ENCODE assay signal across 9 cellular contexts in the genomic region with DNA sequence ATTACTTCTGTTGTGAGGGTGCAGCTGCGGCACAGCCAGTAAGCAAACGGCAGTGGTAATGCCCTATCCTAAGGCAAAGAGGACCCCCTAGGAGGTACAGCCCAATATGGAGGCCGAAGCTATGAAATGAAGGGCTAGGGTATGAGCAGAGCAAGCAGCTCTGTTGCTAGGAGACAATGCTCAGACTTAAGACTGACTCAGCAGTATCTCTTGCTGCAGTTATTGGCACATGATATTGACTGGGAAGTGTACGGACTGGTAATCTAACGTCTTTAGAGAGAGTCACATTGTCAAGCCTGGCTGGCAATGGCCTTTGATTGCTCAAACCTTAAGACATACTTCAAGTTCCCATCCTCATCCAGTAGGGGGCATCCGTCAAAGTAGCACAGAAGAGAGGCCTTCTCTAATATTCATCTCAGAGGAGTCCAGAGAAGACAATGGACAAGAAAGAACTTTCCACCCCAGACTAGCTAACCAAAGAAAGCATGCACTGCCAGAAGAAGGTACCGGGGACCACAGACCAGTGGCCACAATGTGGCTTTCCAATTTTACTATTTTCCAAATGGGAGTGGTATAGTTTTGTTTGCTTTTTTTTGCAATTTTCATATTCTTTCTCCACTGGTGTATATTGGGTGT. TPM values are rescaled to one million over a fixed set of nuclear protein-coding genes. Genes with fewer than 3 reads are reported as not detected.
DNase-seq lines count a peak whose midpoint lies in the region; ATAC-seq and TF ChIP-seq lines count a peak whose summit lies in the region.
"Had no signal": no experiment of that assay in that cellular context is flagged by ENCODE, and none has a peak within 500 bp of the region (broad histone marks: within the 10 kb centered on the region; RNA-seq: fewer than 3 reads in every experiment).

No MANE protein-coding gene starts in this region.

- intact Hi-C loops in breast epithelium (cut with DNase I; ENCODE audit: low total_unique reads), result no loop called here

- H3K36me3 ChIP-seq in breast epithelium (no peaks in the 10 kb centered on the region), H7 (replicated peaks; ENCODE audit: control insufficient read depth, insufficient read depth, low read length) (no peaks in the 10 kb centered on the region)
- H3K36me3 ChIP-seq: thoracic aorta had no signal

- H3K4me3 ChIP-seq in GM12864 (ENCODE audit: low read depth, low read length), result no peak overlapping the region
- H3K4me3 ChIP-seq in breast epithelium, result no peak overlapping the region
- no peak overlapping the region for H3K4me3 ChIP-seq in H7 (ENCODE audit: insufficient read depth, low read depth, low read length)
- H3K4me3 ChIP-seq: thoracic aorta had no signal

- ATAC-seq in GM21786 (IDR thresholded peaks at IDR 0.05; ENCODE audit: unreplicated experiment), result no peak

- peak; percentile 76 for TF ChIP-seq CTCF in GM12864 (IDR thresholded peaks at IDR 0.05; ENCODE audit: low read depth, low read length, missing control alignments)
- peak in 2 of 3 donors; percentile 21 to 33 for TF ChIP-seq CTCF in breast epithelium (IDR thresholded peaks at IDR 0.05)

- DNase-seq in AG08396 (ENCODE audit: low spot score) (peak; percentile 53), GM12864 (ENCODE audit: low read depth) (peak; percentile 19), NCI-H69 (lab: John Stamatoyannopoulos, UW) (peak; percentile 70), breast epithelium (ENCODE audit: low spot score in 2 of 2) (no peak), lung microvascular endothelial cell (ENCODE audit: low read depth in 2 of 2) (peak; percentile 59 to 79), H7 (no peak), cerebellum (ENCODE audit: low spot score) (no peak)

- H3K27me3 ChIP-seq in breast epithelium (no peaks in the 10 kb centered on the region), H7 (ENCODE audit: control insufficient read depth, insufficient read depth, low read length) (no peaks in the 10 kb centered on the region)

- no peaks in the 10 kb centered on the region for H3K4me1 ChIP-seq in breast epithelium

- no peak for TF ChIP-seq POLR2A in breast epithelium (IDR thresholded peaks at IDR 0.05)

- H3K27ac ChIP-seq in breast epithelium, result no peak overlapping the region
- H3K27ac ChIP-seq: thoracic aorta had no signal

- H3K9me3 ChIP-seq in breast epithelium, result no peaks in the 10 kb centered on the region
- H3K9me3 ChIP-seq: thoracic aorta had no signal

RNA-seq across cellular contexts. Expression of gene LRFN2, which starts 37.0 kb away (rescaled TPM):
- total RNA-seq in breast epithelium (not detected), lung microvascular endothelial cell (not detected in 2 replicates), cerebellum (5.4 TPM)
- total RNA-seq in H7 (2014; rRNA removed; shearing (Covaris generic)), result 0.11 and 0.28 TPM in 2 replicates
- total RNA-seq: thoracic aorta had no signal

Comparison
In these comparisons a context has a peak if more than half of its experiments do, and no peak if none do; other contexts are left out.
1. DNase-seq: peak in AG08396 (single experiment), GM12864 (single experiment), NCI-H69 (single experiment) and lung microvascular endothelial cell (2 of 2); none in breast epithelium (0 of 2), H7 (single experiment) and cerebellum (single experiment).